In the genomic region with DNA sequence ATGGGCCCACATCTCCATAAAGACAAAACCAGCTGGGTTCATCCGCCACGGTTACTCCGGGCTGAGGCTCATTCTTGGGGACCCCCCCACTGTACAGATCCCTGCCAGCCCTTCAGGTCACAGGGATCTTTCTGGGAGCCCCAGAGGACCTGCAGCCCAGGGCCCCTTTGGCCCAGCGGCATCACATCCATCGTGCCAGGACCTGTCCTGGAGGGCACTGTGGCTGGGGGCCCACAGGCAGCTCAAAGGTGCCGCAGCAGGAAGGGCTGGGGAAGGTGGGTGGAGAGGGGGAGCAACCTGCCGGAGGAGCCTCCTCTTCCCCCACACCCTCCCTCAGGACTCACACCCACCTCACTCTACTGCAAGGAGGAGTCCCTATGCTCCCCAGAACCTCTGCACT, we compare ENCODE assay signal across 16 cellular contexts.
A peak's percentile ranks its signal among the peaks of the same experiment; 100 is the strongest.
DNase-seq lines count a peak whose midpoint lies in the region; ATAC-seq and TF ChIP-seq lines count a peak whose summit lies in the region.
"Had no signal": no experiment of that assay in that cellular context is flagged by ENCODE, and none has a peak within 500 bp of the region (broad histone marks: within the 10 kb centered on the region; RNA-seq: fewer than 3 reads in every experiment).

No MANE protein-coding gene starts in this region.

- H3K9me3 ChIP-seq in HEK293 (ENCODE audit: control insufficient read depth, insufficient read depth, low read depth, low read length) (no peaks in the 10 kb centered on the region), neuronal stem cell (replicated peaks in 1 of 2; ENCODE audit: control insufficient read depth in 2 of 2, insufficient read depth in 1 of 2, low read depth in 1 of 2, low read length in 2 of 2) (peaks cover 0 to 2% of the 10 kb centered on the region in 2 donors)
- H3K9me3 ChIP-seq: HAP-1 had no signal

- H3K9ac ChIP-seq in neuronal stem cell (ENCODE audit: low read depth, low read length, poor library complexity): peak overlapping the region; percentile 34

- CTCF ChIA-PET in HEK293 (lab: Yijun Ruan, JAX): interaction anchor here (0.7 kb wide), 1 partner anchor 14 kb away, joined by 3 read pairs; no protein-coding TSS in a partner anchor

- WGBS in neuronal stem cell (ENCODE audit: extremely low coverage in 2 of 2, insufficient read length in 2 of 2, insufficient replicate concordance in 1 of 2), 2 donors: no CpG with 5 or more reads among the region's 7 CpGs

- H3K4me3 Mint-ChIP-seq in stimulated activated naive CD8-positive, alpha-beta T cell treated with anti-CD3 and anti-CD28 coated beads, Interleukin-15, amount 100 ng/mL, for 72 hours: no peak overlapping the region
- H3K4me3 Mint-ChIP-seq: CD4-positive, alpha-beta memory T cell had no signal

- POLR2A ChIA-PET in HEK293 (lab: Yijun Ruan, JAX): interaction anchor here (0.6 kb wide), 1 partner anchor 412 kb away, joined by 3 read pairs; no protein-coding TSS in a partner anchor

- no peak overlapping the region for H2BK12ac ChIP-seq in neuronal stem cell (ENCODE audit: low read length)

- no peak overlapping the region for H2BK120ac ChIP-seq in neuronal stem cell (ENCODE audit: low read depth, low read length)

- no peak for TF ChIP-seq CTCF in HEK293 (tag by site-specific recombination; IDR thresholded peaks at IDR 0.05)

- H3K4me3 ChIP-seq in HEK293 (ENCODE audit: low read depth, low read length): no peak overlapping the region
- H3K4me3 ChIP-seq in neuronal stem cell (ENCODE audit: low read length in 2 of 2): no peak overlapping the region
- H3K4me3 ChIP-seq: A549, HAP-1 had no signal

- H3K4me1 Mint-ChIP-seq in stimulated activated naive CD8-positive, alpha-beta T cell treated with anti-CD3 and anti-CD28 coated beads, Interleukin-15, amount 100 ng/mL, for 72 hours: no peaks in the 10 kb centered on the region

- peak overlapping the region; percentile 59 for H2BK5ac ChIP-seq in neuronal stem cell (ENCODE audit: low read length)

- H3K27me3 ChIP-seq in neuronal stem cell (ENCODE audit: control insufficient read depth in 3 of 3, insufficient read depth in 3 of 3, low read depth in 1 of 3, low read length in 3 of 3): no peaks in the 10 kb centered on the region

- H3K27me3 Mint-ChIP-seq in stimulated activated naive CD8-positive, alpha-beta T cell treated with anti-CD3 and anti-CD28 coated beads, Interleukin-15, amount 100 ng/mL, for 72 hours: peaks cover 11% of the 10 kb centered on the region
- H3K27me3 Mint-ChIP-seq: CD4-positive, alpha-beta memory T cell had no signal

- H3K18ac ChIP-seq in neuronal stem cell (ENCODE audit: low read length): peak overlapping the region; percentile 16

- peak overlapping the region; percentile 41 for H3K14ac ChIP-seq in neuronal stem cell (ENCODE audit: low read length)

- H3K4me1 ChIP-seq in HEK293 (ENCODE audit: control insufficient read depth, insufficient read depth, low read length) (no peaks in the 10 kb centered on the region), neuronal stem cell (ENCODE audit: control insufficient read depth in 2 of 2, insufficient read depth in 1 of 2, low read depth in 1 of 2, low read length in 2 of 2) (peaks cover 0 to 8% of the 10 kb centered on the region in 2 donors)
- H3K4me1 ChIP-seq: A549, HAP-1 had no signal

- H4K8ac ChIP-seq in neuronal stem cell (ENCODE audit: low read depth, low read length): no peak overlapping the region

- no peak overlapping the region for H3K27ac Mint-ChIP-seq in stimulated activated naive CD8-positive, alpha-beta T cell treated with anti-CD3 and anti-CD28 coated beads, Interleukin-15, amount 100 ng/mL, for 72 hours

- no peak for DNase-seq in stimulated activated naive CD8-positive, alpha-beta T cell treated with anti-CD3 and anti-CD28 coated beads, Interleukin-15, Interleukin-2, amounts not matched to agents 100 U/mL and 50 U/mL, for 24 hours
- no peak for DNase-seq in stimulated activated naive CD8-positive, alpha-beta T cell treated with anti-CD3 and anti-CD28 coated beads, Interleukin-15, amount 100 ng/mL, for 72 hours
- DNase-seq in neuronal stem cell (ENCODE audit: low spot score): no peak
- DNase-seq in DMS153 (lab: John Stamatoyannopoulos, UW): no peak
- no peak for DNase-seq in KG1 (lab: John Stamatoyannopoulos, UW)
- DNase-seq: 8988T; ACHN; C1 segment of cervical spinal cord; Calu3; CD4-positive, alpha-beta memory T cell; COR-L47; DND-41 had no signal

- H3K36me3 ChIP-seq in HEK293 (ENCODE audit: control insufficient read depth in 2 of 2, insufficient read depth in 1 of 2, low read length in 2 of 2): no peaks in the 10 kb centered on the region
- H3K36me3 ChIP-seq in neuronal stem cell (replicated peaks in 1 of 2; ENCODE audit: control insufficient read depth in 2 of 2, insufficient read depth in 2 of 2, low read length in 2 of 2): no peaks in the 10 kb centered on the region
- H3K36me3 ChIP-seq: HAP-1 had no signal

- H4K91ac ChIP-seq in neuronal stem cell (ENCODE audit: low read depth, low read length, poor library complexity): no peak overlapping the region

- H3K79me1 ChIP-seq in neuronal stem cell (ENCODE audit: low read depth, low read length): no peaks in the 10 kb centered on the region

- H3K9me3 Mint-ChIP-seq in stimulated activated naive CD8-positive, alpha-beta T cell treated with anti-CD3 and anti-CD28 coated beads, Interleukin-15, amount 100 ng/mL, for 72 hours: peaks cover 0 to 3% of the 10 kb centered on the region in 2 donors

- H2AFZ ChIP-seq in neuronal stem cell (ENCODE audit: low read length): no peak overlapping the region

- H2AK5ac ChIP-seq in neuronal stem cell (ENCODE audit: low read depth, low read length): peak overlapping the region; percentile 86

- no peak overlapping the region for H3K27ac ChIP-seq in HEK293 (ENCODE audit: extremely low read depth, low read depth, low read length)
- H3K27ac ChIP-seq in neuronal stem cell (replicated peaks; ENCODE audit: low read length): no peak overlapping the region
- H3K27ac ChIP-seq: A549 had no signal

- no peak overlapping the region for H3K23ac ChIP-seq in neuronal stem cell (ENCODE audit: low read depth, low read length, poor library complexity)

- H3K4me2 ChIP-seq in neuronal stem cell (ENCODE audit: insufficient read depth, low read length, poor library complexity, severe bottlenecking): no peak overlapping the region
- H3K4me2 ChIP-seq: A549 had no signal

- no peak overlapping the region for H3K4ac ChIP-seq in neuronal stem cell (ENCODE audit: low read length)

- no peak overlapping the region for H2BK15ac ChIP-seq in neuronal stem cell (ENCODE audit: low read length)

- ATAC-seq in stimulated activated naive CD8-positive, alpha-beta T cell treated with anti-CD3 and anti-CD28 coated beads, Interleukin-15, Interleukin-2, amounts not matched to agents 100 U/mL and 50 U/mL, for 24 hours: peak; percentile 8
- ATAC-seq in stimulated activated naive CD8-positive, alpha-beta T cell treated with anti-CD3 and anti-CD28 coated beads, Interleukin-15, amount 100 ng/mL, for 72 hours: no peak
- no peak for ATAC-seq in HG03039 (IDR thresholded peaks at IDR 0.05; ENCODE audit: unreplicated experiment)

TF ChIP-seq in HEK293, 187 proteins besides CTCF, POLR2A, EP300 and RAD21 (continues in another document):
- peak; percentile 13; the same call in 1 of the 2 replicates for TF ChIP-seq EGR2 (tag by site-specific recombination; IDR thresholded peaks at IDR 0.05; ENCODE audit: low read depth)
- TF ChIP-seq ZSCAN16 (tag by site-specific recombination; IDR thresholded peaks at IDR 0.05): no peak
- no peak for TF ChIP-seq ZFP37 (tag by site-specific recombination; IDR thresholded peaks at IDR 0.05)
- TF ChIP-seq, protein P1, sequence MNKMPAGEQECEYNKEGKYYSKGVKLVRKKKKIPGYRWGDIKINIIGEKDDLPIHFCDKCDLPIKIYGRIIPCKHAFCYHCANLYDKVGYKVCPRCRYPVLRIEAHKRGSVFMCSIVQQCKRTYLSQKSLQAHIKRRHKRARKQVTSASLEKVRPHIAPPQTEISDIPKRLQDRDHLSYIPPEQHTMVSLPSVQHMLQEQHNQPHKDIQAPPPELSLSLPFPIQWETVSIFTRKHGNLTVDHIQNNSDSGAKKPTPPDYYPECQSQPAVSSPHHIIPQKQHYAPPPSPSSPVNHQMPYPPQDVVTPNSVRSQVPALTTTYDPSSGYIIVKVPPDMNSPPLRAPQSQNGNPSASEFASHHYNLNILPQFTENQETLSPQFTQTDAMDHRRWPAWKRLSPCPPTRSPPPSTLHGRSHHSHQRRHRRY (tag by site-specific recombination; IDR thresholded peaks at IDR 0.05): no peak
- TF ChIP-seq ZNF830 (tag by site-specific recombination; IDR thresholded peaks at IDR 0.05; ENCODE audit: low read depth): no peak
- no peak for TF ChIP-seq MZF1 (tag by site-specific recombination; IDR thresholded peaks at IDR 0.05; ENCODE audit: borderline replicate concordance)
- TF ChIP-seq ZNF548 (tag by site-specific recombination; IDR thresholded peaks at IDR 0.05): no peak
- TF ChIP-seq ZNF146 (tag by site-specific recombination; IDR thresholded peaks at IDR 0.05): no peak
- 0 out of 2 replicates have a peak, but pooled peaks have one; percentile 6 for TF ChIP-seq ZFHX2 (tag by site-specific recombination; conservative IDR thresholded peaks at IDR 0.05)
- no peak for TF ChIP-seq ZNF791 (tag by site-specific recombination; IDR thresholded peaks at IDR 0.05)
- TF ChIP-seq PRDM1 (tag by site-specific recombination; IDR thresholded peaks at IDR 0.05): no peak
- TF ChIP-seq, protein P2, sequence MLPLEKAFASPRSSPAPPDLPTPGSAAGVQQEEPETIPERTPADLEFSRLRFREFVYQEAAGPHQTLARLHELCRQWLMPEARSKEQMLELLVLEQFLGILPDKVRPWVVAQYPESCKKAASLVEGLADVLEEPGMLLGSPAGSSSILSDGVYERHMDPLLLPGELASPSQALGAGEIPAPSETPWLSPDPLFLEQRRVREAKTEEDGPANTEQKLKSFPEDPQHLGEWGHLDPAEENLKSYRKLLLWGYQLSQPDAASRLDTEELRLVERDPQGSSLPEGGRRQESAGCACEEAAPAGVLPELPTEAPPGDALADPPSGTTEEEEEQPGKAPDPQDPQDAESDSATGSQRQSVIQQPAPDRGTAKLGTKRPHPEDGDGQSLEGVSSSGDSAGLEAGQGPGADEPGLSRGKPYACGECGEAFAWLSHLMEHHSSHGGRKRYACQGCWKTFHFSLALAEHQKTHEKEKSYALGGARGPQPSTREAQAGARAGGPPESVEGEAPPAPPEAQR (tag by site-specific recombination; IDR thresholded peaks at IDR 0.05): no peak
- TF ChIP-seq KLF8 (tag by site-specific recombination; IDR thresholded peaks at IDR 0.05): no peak
